Comparison of ENCODE assay signal across 1 cellular context in genomic region chr14:74569387-74569786, GRCh38.
TF ChIP-seq lines count a peak whose summit lies in the region.

No MANE protein-coding gene starts in this region.

TF ChIP-seq in H1, 55 proteins besides CTCF, POLR2A, EP300 and RAD21:
- TF ChIP-seq USF2 (IDR thresholded peaks at IDR 0.05; ENCODE audit: low read length), result no peak
- TF ChIP-seq CREB1 (IDR thresholded peaks at IDR 0.05), result no peak
- no peak for TF ChIP-seq ASH2L (IDR thresholded peaks at IDR 0.05; ENCODE audit: low read length)
- TF ChIP-seq SRF (IDR thresholded peaks at IDR 0.05; ENCODE audit: low read depth, low read length), result no peak
